ENCODE assay signal across 16 cellular contexts in the genomic region with DNA sequence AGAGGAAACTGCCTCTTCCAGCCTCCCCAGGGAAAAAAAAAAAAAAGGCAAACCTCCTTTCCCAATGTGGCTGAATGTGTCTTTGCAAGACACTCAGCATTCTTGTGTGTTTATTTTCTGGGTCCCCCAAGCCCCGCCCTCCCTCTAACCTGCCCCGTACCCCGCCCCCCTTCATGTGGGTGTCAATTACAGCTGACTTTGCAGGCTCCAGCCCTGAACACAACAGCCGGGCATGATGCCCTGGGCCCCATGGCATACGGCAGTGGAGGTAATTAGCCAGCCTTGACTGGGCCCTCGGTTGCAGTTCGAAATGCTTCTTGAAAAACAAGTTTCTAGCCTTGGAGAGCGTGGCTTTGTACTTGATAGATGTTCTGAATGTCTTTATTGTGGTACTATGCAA.
DNase-seq lines count a peak whose midpoint lies in the region; ATAC-seq and TF ChIP-seq lines count a peak whose summit lies in the region.
"Had no signal": no experiment of that assay in that cellular context is flagged by ENCODE, and none has a peak within 500 bp of the region (broad histone marks: within the 10 kb centered on the region; RNA-seq: fewer than 3 reads in every experiment).

No MANE protein-coding gene starts in this region.

- no peaks in the 10 kb centered on the region for H3K4me1 Mint-ChIP-seq in MCF 10A (ENCODE audit: insufficient read depth, unreplicated experiment)
- no peaks in the 10 kb centered on the region for H3K4me1 Mint-ChIP-seq in stimulated activated naive B cell treated with anti-CD40 and anti-IgM and Interleukin-4, amounts not matched to agents 10 μg/mL and 1 μg/mL and 100 μg/mL, for 72 hours
- H3K4me1 Mint-ChIP-seq: B cell had no signal

- POLR2A ChIA-PET in MCF 10A (lab: Yijun Ruan, JAX), result no interaction called here

- ATAC-seq in stimulated activated naive B cell treated with anti-CD40 and anti-IgM and Interleukin-4, amounts not matched to agents 10 μg/mL and 1 μg/mL and 100 μg/mL, for 72 hours (replicated peaks), result no peak
- ATAC-seq: GM12878 had no signal

- H3K27me3 ChIP-seq in thyroid gland, result no peaks in the 10 kb centered on the region

- CTCF ChIA-PET in MCF 10A (lab: Yijun Ruan, JAX), result no interaction called here

- no peaks in the 10 kb centered on the region for H3K27me3 Mint-ChIP-seq in MCF 10A (ENCODE audit: insufficient read depth, unreplicated experiment)
- H3K27me3 Mint-ChIP-seq in stimulated activated naive B cell treated with anti-CD40 and anti-IgM and Interleukin-4, amounts not matched to agents 10 μg/mL and 1 μg/mL and 100 μg/mL, for 72 hours, result no peaks in the 10 kb centered on the region
- H3K27me3 Mint-ChIP-seq: B cell; CD4-positive, alpha-beta T cell had no signal

- H3K36me3 Mint-ChIP-seq in MCF 10A (ENCODE audit: insufficient read depth, unreplicated experiment), result no peaks in the 10 kb centered on the region
- no peaks in the 10 kb centered on the region for H3K36me3 Mint-ChIP-seq in stimulated activated naive B cell treated with anti-CD40 and anti-IgM and Interleukin-4, amounts not matched to agents 10 μg/mL and 1 μg/mL and 100 μg/mL, for 72 hours

- WGBS in thyroid gland, 2 donors, result 30 to 35% methylated on average over 8 of the region's 8 CpGs

- no TSS peak for BruUV-seq in MCF 10A (replicated peaks; lab: Mats Ljungman, UMichigan)

- no peak for TF ChIP-seq POLR2A in thyroid gland (IDR thresholded peaks at IDR 0.05)

- no peak overlapping the region for H3K27ac Mint-ChIP-seq in MCF 10A (ENCODE audit: low read depth, unreplicated experiment)
- no peak overlapping the region for H3K27ac Mint-ChIP-seq in stimulated activated naive B cell treated with anti-CD40 and anti-IgM and Interleukin-4, amounts not matched to agents 10 μg/mL and 1 μg/mL and 100 μg/mL, for 72 hours
- H3K27ac Mint-ChIP-seq: B cell; CD4-positive, alpha-beta T cell; H9 had no signal

- intact Hi-C loops in thyroid gland (cut with DNase I) (no loop called here), MCF 10A (cut with micrococcal nuclease) (no loop called here)

- no peaks in the 10 kb centered on the region for H3K9me3 ChIP-seq in thyroid gland

- H3K36me3 ChIP-seq in thyroid gland, result no peaks in the 10 kb centered on the region

- no peak overlapping the region for H3K27ac ChIP-seq in thyroid gland
- H3K27ac ChIP-seq: GM23248, HL-60 had no signal

- no peak overlapping the region for H3K4me3 ChIP-seq in thyroid gland (replicated peaks in 1 of 3)
- H3K4me3 ChIP-seq: GM12878, GM23248 had no signal

- TF ChIP-seq CTCF in thyroid gland (IDR thresholded peaks at IDR 0.05) (no peak), MCF 10A (IDR thresholded peaks at IDR 0.05; ENCODE audit: unreplicated experiment) (no peak)

- peak; percentile 49 for DNase-seq in DMS153 (lab: John Stamatoyannopoulos, UW)
- peak; percentile 9 for DNase-seq in H4 (ENCODE audit: low spot score)
- peak; percentile 23 for DNase-seq in RPMI8226
- peak; percentile 65 to 83 for DNase-seq in thyroid gland
- no peak for DNase-seq in HPDE6-E6E7 (ENCODE audit: extremely low spot score)
- no peak for DNase-seq in MCF 10A (ENCODE audit: unreplicated experiment)
- DNase-seq in stimulated activated naive B cell treated with anti-CD40 and anti-IgM and Interleukin-4, amounts not matched to agents 10 μg/mL and 1 μg/mL and 100 μg/mL, for 72 hours, result no peak
- DNase-seq: C1 segment of cervical spinal cord; CD4-positive, alpha-beta T cell; GM23248; H9; IMR-90; KBM-7 had no signal

- H3K4me3 Mint-ChIP-seq in MCF 10A (ENCODE audit: unreplicated experiment), result no peak overlapping the region
- H3K4me3 Mint-ChIP-seq in stimulated activated naive B cell treated with anti-CD40 and anti-IgM and Interleukin-4, amounts not matched to agents 10 μg/mL and 1 μg/mL and 100 μg/mL, for 72 hours, result no peak overlapping the region
- H3K4me3 Mint-ChIP-seq: B cell; CD4-positive, alpha-beta T cell; H9 had no signal

- H3K4me1 ChIP-seq in thyroid gland, result peaks cover 6 to 9% of the 10 kb centered on the region in 2 donors

- peaks cover 8% of the 10 kb centered on the region for H3K9me3 Mint-ChIP-seq in MCF 10A (ENCODE audit: unreplicated experiment)
- H3K9me3 Mint-ChIP-seq in stimulated activated naive B cell treated with anti-CD40 and anti-IgM and Interleukin-4, amounts not matched to agents 10 μg/mL and 1 μg/mL and 100 μg/mL, for 72 hours, result peaks cover 0 to 3% of the 10 kb centered on the region in 2 donors

Comparison
In these comparisons a context has a peak if more than half of its experiments do, and no peak if none do; other contexts are left out.
1. DNase-seq: peak in DMS153 (single experiment), H4 (single experiment), RPMI8226 (single experiment) and thyroid gland (2 of 2); none in HPDE6-E6E7 (single experiment), MCF 10A (single experiment) and stimulated activated naive B cell treated with anti-CD40 and anti-IgM and Interleukin-4, amounts not matched to agents 10 μg/mL and 1 μg/mL and 100 μg/mL, for 72 hours (single experiment).